Comparison of ENCODE assay signal across 14 cellular contexts in genomic region chr1:22529901-22530621, GRCh38. TPM values are rescaled to one million over a fixed set of nuclear protein-coding genes. Genes with fewer than 3 reads are reported as not detected.
DNase-seq lines count a peak whose midpoint lies in the region; ATAC-seq and TF ChIP-seq lines count a peak whose summit lies in the region.
"Had no signal": no experiment of that assay in that cellular context is flagged by ENCODE, and none has a peak within 500 bp of the region (broad histone marks: within the 10 kb centered on the region; RNA-seq: fewer than 3 reads in every experiment).

No MANE protein-coding gene starts in this region.

- TF ChIP-seq POLR2A in esophagus squamous epithelium (IDR thresholded peaks at IDR 0.05): no peak

- TSS peak; percentile 36 for BruUV-seq in A673 (replicated peaks; lab: Mats Ljungman, UMichigan)

- POLR2A ChIA-PET in A673 (lab: Charles Lee; ENCODE audit: low non-redundant PET) (no interaction called here), T-cell (lab: Charles Lee) (no interaction called here)
- POLR2A ChIA-PET in CD8-positive, alpha-beta memory T cell (lab: Charles Lee): no interaction called here

- peak overlapping the region in 1 of 8 donors; percentile 47 for H3K27ac Mint-ChIP-seq in CD8-positive, alpha-beta memory T cell
- no peak overlapping the region for H3K27ac Mint-ChIP-seq in T-cell

- no peaks in the 10 kb centered on the region for H3K9me3 Mint-ChIP-seq in CD8-positive, alpha-beta memory T cell
- H3K9me3 Mint-ChIP-seq in T-cell: no peaks in the 10 kb centered on the region
- H3K9me3 Mint-ChIP-seq: central memory CD8-positive, alpha-beta T cell; natural killer cell had no signal

- peak; percentile 21 for DNase-seq in A673 (ENCODE audit: low spot score)
- DNase-seq in NCI-H446 treated with DMSO at 0.1 percent for 48 hours (lab: John Stamatoyannopoulos, UW): peak; percentile 6
- no peak for DNase-seq in esophagus squamous epithelium (lab: John Stamatoyannopoulos, UW)
- peak; percentile 16 for DNase-seq in myocyte (ENCODE audit: low read depth)
- no peak for DNase-seq in CD8-positive, alpha-beta memory T cell
- DNase-seq in T-cell: no peak
- no peak for DNase-seq in lower lobe of right lung
- no peak for DNase-seq in DMS 273 (lab: John Stamatoyannopoulos, UW; ENCODE audit: unreplicated experiment)
- DNase-seq: natural killer cell, NCI-H1417, substantia nigra had no signal

- intact Hi-C loops in A673 (cut with micrococcal nuclease; ENCODE audit: unreplicated experiment): no loop called here
- intact Hi-C loops in esophagus squamous epithelium (cut with DNase I): loop anchor here (10.0 kb wide), 1 partner anchor 115 kb away; the partner anchor contains the start of gene C1QC
- intact Hi-C loops in lower lobe of right lung (cut with DNase I): no loop called here

- H3K27ac ChIP-seq in A673 (ENCODE audit: low read depth, low read length, poor library complexity, severe bottlenecking) (no peak overlapping the region), esophagus squamous epithelium (peak overlapping the region in 3 of 4 donors; percentile 7 to 50 (median 11)), lower lobe of right lung (no peak overlapping the region)
- no peak overlapping the region for H3K27ac ChIP-seq in CD8-positive, alpha-beta memory T cell (ENCODE audit: low read depth, low read length)
- H3K27ac ChIP-seq: hepatocyte had no signal

- peaks cover under 1 to 80% (median 20%) of the 10 kb centered on the region in 3 donors for H3K36me3 Mint-ChIP-seq in CD8-positive, alpha-beta memory T cell
- H3K36me3 Mint-ChIP-seq in T-cell: peaks cover 47% of the 10 kb centered on the region
- H3K36me3 Mint-ChIP-seq: natural killer cell had no signal

- no peak overlapping the region for H3K4me3 Mint-ChIP-seq in CD8-positive, alpha-beta memory T cell
- no peak overlapping the region for H3K4me3 Mint-ChIP-seq in T-cell
- H3K4me3 Mint-ChIP-seq: central memory CD8-positive, alpha-beta T cell; natural killer cell had no signal

- no peaks in the 10 kb centered on the region for H3K36me3 ChIP-seq in A673 (ENCODE audit: insufficient read depth, low read length, poor library complexity, severe bottlenecking)
- H3K36me3 ChIP-seq in esophagus squamous epithelium: peaks cover 8 to 32% (median 9%) of the 10 kb centered on the region in 3 donors
- peaks cover 13% of the 10 kb centered on the region for H3K36me3 ChIP-seq in CD8-positive, alpha-beta memory T cell (ENCODE audit: insufficient read depth, low read length)
- peaks cover 46% of the 10 kb centered on the region for H3K36me3 ChIP-seq in lower lobe of right lung

- H3K4me3 ChIP-seq in A673 (ENCODE audit: low read depth, low read length, poor library complexity, severe bottlenecking) (no peak overlapping the region), esophagus squamous epithelium (no peak overlapping the region), lower lobe of right lung (no peak overlapping the region)
- no peak overlapping the region for H3K4me3 ChIP-seq in CD8-positive, alpha-beta memory T cell (ENCODE audit: low read length)
- H3K4me3 ChIP-seq: hepatocyte had no signal

- H3K4me1 Mint-ChIP-seq in CD8-positive, alpha-beta memory T cell: peaks cover 0 to under 1% (median 0%) of the 10 kb centered on the region in 3 donors
- no peaks in the 10 kb centered on the region for H3K4me1 Mint-ChIP-seq in T-cell
- H3K4me1 Mint-ChIP-seq: central memory CD8-positive, alpha-beta T cell; natural killer cell had no signal

- H3K4me1 ChIP-seq in A673 (ENCODE audit: insufficient read depth, low read length, poor library complexity, severe bottlenecking): no peaks in the 10 kb centered on the region
- H3K4me1 ChIP-seq in esophagus squamous epithelium: peaks cover 0 to 21% (median 6%) of the 10 kb centered on the region in 3 donors
- H3K4me1 ChIP-seq in CD8-positive, alpha-beta memory T cell (ENCODE audit: insufficient read depth, low read length): no peaks in the 10 kb centered on the region
- H3K4me1 ChIP-seq in lower lobe of right lung: peaks cover 10% of the 10 kb centered on the region

- CTCF ChIA-PET in A673 (lab: Charles Lee) (no interaction called here), T-cell (lab: Charles Lee) (no interaction called here)
- CTCF ChIA-PET in CD8-positive, alpha-beta memory T cell (lab: Charles Lee): no interaction called here

- H3K9me3 ChIP-seq in A673 (ENCODE audit: low read depth, low read length, poor library complexity, severe bottlenecking) (no peaks in the 10 kb centered on the region), esophagus squamous epithelium (no peaks in the 10 kb centered on the region), lower lobe of right lung (no peaks in the 10 kb centered on the region)
- H3K9me3 ChIP-seq in CD8-positive, alpha-beta memory T cell (ENCODE audit: low read length): no peaks in the 10 kb centered on the region

- ATAC-seq in T-cell (replicated peaks in 1 of 4) (no peak), lower lobe of right lung (no peak)
- ATAC-seq: natural killer cell had no signal

- WGBS in esophagus squamous epithelium, 2 donors: 48 to 53% methylated on average over 12 of the region's 12 CpGs

- H3K27me3 Mint-ChIP-seq in CD8-positive, alpha-beta memory T cell: no peaks in the 10 kb centered on the region
- no peaks in the 10 kb centered on the region for H3K27me3 Mint-ChIP-seq in T-cell
- H3K27me3 Mint-ChIP-seq: central memory CD8-positive, alpha-beta T cell had no signal

- H3K27me3 ChIP-seq in A673 (replicated peaks; ENCODE audit: insufficient read depth, low read depth, low read length, poor library complexity) (no peaks in the 10 kb centered on the region), esophagus squamous epithelium (no peaks in the 10 kb centered on the region), lower lobe of right lung (ENCODE audit: low read depth) (no peaks in the 10 kb centered on the region)
- H3K27me3 ChIP-seq in CD8-positive, alpha-beta memory T cell (ENCODE audit: insufficient read depth, low read length, poor library complexity, severe bottlenecking): no peaks in the 10 kb centered on the region
- H3K27me3 ChIP-seq: hepatocyte had no signal

- TF ChIP-seq CTCF in A673 (conservative IDR thresholded peaks at IDR 0.05; ENCODE audit: low read depth, low read length): no peak
- TF ChIP-seq CTCF in esophagus squamous epithelium (IDR thresholded peaks at IDR 0.05): no peak
- no peak for TF ChIP-seq CTCF in lower lobe of right lung (IDR thresholded peaks at IDR 0.05)

RNA-seq across cellular contexts. Expression of gene EPHA8, which starts 33.2 kb away (rescaled TPM):
- not detected in 2 replicates for total RNA-seq in A673 (2021)
- under 1 TPM in 2 of 4 donors, not detected in 2; 0.19 to 0.44 TPM for total RNA-seq in esophagus squamous epithelium
- total RNA-seq in myocyte: not detected in 2 replicates
- not detected for polyA plus RNA-seq in myocyte (2012)
- not detected for total RNA-seq in CD8-positive, alpha-beta memory T cell
- polyA plus RNA-seq in CD8-positive, alpha-beta memory T cell: not detected
- total RNA-seq in T-cell: under 1 TPM in 2 of 5 donors, not detected in 3; 0.09 to 0.15 TPM
- total RNA-seq in lower lobe of right lung: not detected
- total RNA-seq: hepatocyte, natural killer cell had no signal
- polyA plus RNA-seq: AG04450, hepatocyte had no signal

Comparison
In these comparisons a context has a peak if more than half of its experiments do, and no peak if none do; other contexts are left out.
1. DNase-seq: peak in A673 (single experiment), NCI-H446 treated with DMSO at 0.1 percent for 48 hours (single experiment) and myocyte (single experiment); none in esophagus squamous epithelium (single experiment), CD8-positive, alpha-beta memory T cell (0 of 5), T-cell (0 of 34), lower lobe of right lung (single experiment) and DMS 273 (single experiment).
2. H3K27ac ChIP-seq: peak in esophagus squamous epithelium (3 of 4); none in A673 (single experiment), CD8-positive, alpha-beta memory T cell (single experiment) and lower lobe of right lung (single experiment).